ENCODE assay signal across 34 cellular contexts in the genomic region with DNA sequence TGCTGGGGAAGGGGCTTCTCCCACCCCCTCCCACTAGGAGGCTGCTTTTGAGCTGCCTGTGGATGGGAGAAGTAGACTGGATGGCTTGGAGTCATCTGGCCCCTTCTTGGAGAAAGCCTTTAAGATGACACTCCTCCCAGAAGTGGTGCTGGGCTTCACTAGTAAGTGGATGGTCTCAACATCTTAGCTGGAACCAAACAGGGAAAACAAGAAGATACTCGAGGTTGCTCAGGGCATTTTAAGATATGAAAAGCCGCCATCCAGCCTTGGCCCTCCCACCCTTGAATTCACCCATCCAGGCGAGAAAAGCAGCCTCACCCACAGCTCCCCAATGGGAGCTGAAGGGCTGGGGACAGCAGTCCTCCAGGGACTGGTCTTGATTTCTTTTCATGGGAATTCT. TPM values are rescaled to one million over a fixed set of nuclear protein-coding genes. Genes with fewer than 3 reads are reported as not detected.
"Had no signal": no experiment of that assay in that cellular context is flagged by ENCODE, and none has a peak within 500 bp of the region (broad histone marks: within the 10 kb centered on the region; RNA-seq: fewer than 3 reads in every experiment).

No MANE protein-coding gene starts in this region.

- H3K27me3 ChIP-seq: MG63 had no signal

- H3K4me1 Mint-ChIP-seq: activated naive CD8-positive, alpha-beta T cell treated with anti-CD3 and anti-CD28 coated beads for 36 hours; activated T-helper 17 cell treated with anti-CD3 and anti-CD28 coated beads, Interleukin-2, amount 50 U/mL, for 72 hours had no signal

- H3K27ac Mint-ChIP-seq: activated CD8-positive, alpha-beta T cell treated with anti-CD3 and anti-CD28 coated beads for 36 hours; activated naive CD8-positive, alpha-beta T cell treated with anti-CD3 and anti-CD28 coated beads for 36 hours; activated T-cell treated with anti-CD3 and anti-CD28 coated beads, Interleukin-2, amount 50 U/mL, for 72 hours; activated T-helper 17 cell treated with anti-CD3 and anti-CD28 coated beads, Interleukin-2, amount 50 U/mL, for 72 hours; IgD-negative memory B cell had no signal

- H3K4me3 Mint-ChIP-seq: activated CD8-positive, alpha-beta T cell treated with anti-CD3 and anti-CD28 coated beads for 36 hours; activated naive CD8-positive, alpha-beta T cell treated with anti-CD3 and anti-CD28 coated beads for 36 hours; activated T-cell treated with anti-CD3 and anti-CD28 coated beads, Interleukin-2, amount 50 U/mL, for 72 hours; activated T-helper 17 cell treated with anti-CD3 and anti-CD28 coated beads, Interleukin-2, amount 50 U/mL, for 72 hours; IgD-negative memory B cell had no signal

- H3K9me3 Mint-ChIP-seq: activated CD8-positive, alpha-beta T cell treated with anti-CD3 and anti-CD28 coated beads for 36 hours; activated naive CD8-positive, alpha-beta T cell treated with anti-CD3 and anti-CD28 coated beads for 36 hours; activated T-helper 17 cell treated with anti-CD3 and anti-CD28 coated beads, Interleukin-2, amount 50 U/mL, for 72 hours; IgD-negative memory B cell had no signal

- ATAC-seq: activated CD8-positive, alpha-beta T cell treated with anti-CD3 and anti-CD28 coated beads for 36 hours; activated T-cell treated with anti-CD3 and anti-CD28 coated beads, Interleukin-2, amount 50 U/mL, for 72 hours; activated T-helper 17 cell treated with anti-CD3 and anti-CD28 coated beads, Interleukin-2, amount 50 U/mL, for 72 hours had no signal

- DNase-seq: activated CD4-positive, alpha-beta T cell treated with anti-CD3 and anti-CD28 coated beads for 1 hour; activated CD4-positive, alpha-beta T cell treated with anti-CD3 and anti-CD28 coated beads for 48 hours; activated CD4-positive, alpha-beta T cell treated with anti-CD3 and anti-CD28 coated beads, Interleukin-2, amount 50 U/mL, for 4 hours; activated CD4-positive, CD25-positive, alpha-beta regulatory T cell; activated CD8-positive, alpha-beta T cell treated with anti-CD3 and anti-CD28 coated beads for 36 hours; activated naive CD4-positive, alpha-beta T cell; activated naive CD4-positive, alpha-beta T cell treated with anti-CD3 and anti-CD28 coated beads, Interleukin-2, amount 50 U/mL, for 16 hours; activated naive CD8-positive, alpha-beta T cell treated with anti-CD3 and anti-CD28 coated beads for 36 hours; activated T-cell treated with anti-CD3 and anti-CD28 coated beads, Interleukin-2, amount 50 U/mL, for 1 hour; activated T-cell treated with anti-CD3 and anti-CD28 coated beads, Interleukin-2, amount 50 U/mL, for 72 hours; amniotic stem cell; aorta; brain microvascular endothelial cell; central memory CD4-positive, alpha-beta T cell; Kasumi-1; KBM-7; MG63; NCI-H1048; NCI-H1105 treated with DMSO at 0.1 percent for 48 hours; NCI-H1436; NCI-H1694; NCI-H1930; NCI-H345; NCI-H524 treated with DMSO at 0.1 percent for 48 hours; SHP77 treated with DMSO at 0.1 percent for 48 hours; T1000; WERI-Rb-1 had no signal

- H3K4me1 ChIP-seq: SJSA1 had no signal

- H3K9me3 ChIP-seq: MG63, SJSA1 had no signal

- H3K4me3 ChIP-seq: MG63, SJSA1 had no signal

- H3K27ac ChIP-seq: brain microvascular endothelial cell, SJSA1, WERI-Rb-1 had no signal

- H3K36me3 Mint-ChIP-seq: activated naive CD8-positive, alpha-beta T cell treated with anti-CD3 and anti-CD28 coated beads for 36 hours; IgD-negative memory B cell had no signal

- H3K36me3 ChIP-seq: brain microvascular endothelial cell, MG63, SJSA1, WERI-Rb-1 had no signal

RNA-seq across cellular contexts. Expression of a gene that starts 7.8 kb away (rescaled TPM):
- total RNA-seq: activated CD8-positive, alpha-beta T cell treated with anti-CD3 and anti-CD28 coated beads for 36 hours; activated naive CD8-positive, alpha-beta T cell treated with anti-CD3 and anti-CD28 coated beads for 36 hours; activated T-cell treated with anti-CD3 and anti-CD28 coated beads, Interleukin-2, amount 50 U/mL, for 72 hours; activated T-helper 17 cell treated with anti-CD3 and anti-CD28 coated beads, Interleukin-2, amount 50 U/mL, for 72 hours; NCI-H460; RPMI7951; SJSA1; T-helper 1 cell treated with Interleukin-12 subunit alpha and Interleukin-12 subunit beta and Interleukin-4 antibody, amounts not matched to agents 30 ng/mL and 1 ng/mL, for 36 hours; T-helper 2 cell treated with Interferon-gamma antibody and Interleukin-4, amounts not matched to agents 100 ng/mL and 5 ng/mL, for 36 hours had no signal
- polyA plus RNA-seq: IgD-negative memory B cell had no signal
